In genomic region chr18:68781224-68781623, GRCh38 we compare ENCODE assay signal across 26 cellular contexts.
"Had no signal": no experiment of that assay in that cellular context is flagged by ENCODE, and none has a peak within 500 bp of the region (broad histone marks: within the 10 kb centered on the region; RNA-seq: fewer than 3 reads in every experiment).

No MANE protein-coding gene starts in this region.

- H3K9ac ChIP-seq: neural progenitor cell, parathyroid adenoma had no signal

- H3K4me1 ChIP-seq: neural progenitor cell, parathyroid adenoma, psoas muscle, right lobe of liver, sigmoid colon, stomach, thyroid gland, tibial nerve, upper lobe of left lung, vagina had no signal

- H3K27ac ChIP-seq: neural progenitor cell, ovary, parathyroid adenoma, psoas muscle, right lobe of liver, sigmoid colon, stomach, thoracic aorta, thyroid gland, tibial nerve, upper lobe of left lung, vagina had no signal

- ATAC-seq: naive thymus-derived CD8-positive, alpha-beta T cell; natural killer cell treated with Interleukin-12 subunit alpha and Interleukin-12 subunit beta and Interleukin-15 and Interleukin-18, amount 100 ng/mL, for 72 hours; psoas muscle; right cardiac atrium; right lobe of liver; stimulated activated effector memory CD8-positive, alpha-beta T cell treated with anti-CD3 and anti-CD28 coated beads, Interleukin-12 subunit alpha, Interleukin-12 subunit beta, amount 100 ng/mL, for 72 hours; stimulated activated naive B cell treated with anti-CD40 and anti-IgM and Interleukin-4, amounts not matched to agents 10 μg/mL and 1 μg/mL and 100 μg/mL, for 72 hours had no signal

- DNase-seq: naive thymus-derived CD8-positive, alpha-beta T cell; occipital lobe; ovary; posterior cingulate gyrus; psoas muscle; right lobe of liver; sigmoid colon; small intestine; stimulated activated CD4-positive, alpha-beta T cell treated with anti-CD3 and anti-CD28 coated beads, Interleukin-15, amount 100 ng/mL, for 24 hours; stimulated activated CD4-positive, alpha-beta T cell treated with anti-CD3 and anti-CD28 coated beads, Interleukin-2, amount 100 ng/mL, for 24 hours; stimulated activated CD4-positive, alpha-beta T cell treated with anti-CD3 and anti-CD28 coated beads, Interleukin-2, amount 100 ng/mL, for 48 hours; stimulated activated CD4-positive, alpha-beta T cell treated with anti-CD3 and anti-CD28 coated beads, Interleukin-4, amount 100 ng/mL, for 24 hours; stimulated activated naive B cell treated with anti-CD40 and anti-IgM and Interleukin-4, amounts not matched to agents 10 μg/mL and 1 μg/mL and 100 μg/mL, for 72 hours; stimulated activated naive CD4-positive, alpha-beta T cell treated with Interleukin-2 at 50 U/mL for 16 hours; stomach; thyroid gland; trophoblast cell; upper lobe of left lung had no signal

- H2AFZ ChIP-seq: neural progenitor cell, parathyroid adenoma had no signal

- H3K79me2 ChIP-seq: parathyroid adenoma had no signal

- H3K27me3 ChIP-seq: neural progenitor cell, ovary, right lobe of liver, sigmoid colon, stomach, thyroid gland, tibial nerve, upper lobe of left lung, vagina had no signal

- H3K9me3 ChIP-seq: ovary, psoas muscle, right lobe of liver, sigmoid colon, stomach, thoracic aorta, thyroid gland, tibial nerve, upper lobe of left lung, vagina had no signal

- H3K36me3 ChIP-seq: neural progenitor cell, ovary, right lobe of liver, sigmoid colon, stomach, thoracic aorta, thyroid gland, tibial nerve, upper lobe of left lung, vagina had no signal

- H3K4me2 ChIP-seq: neural progenitor cell had no signal

- H3K4me3 ChIP-seq: neural progenitor cell, ovary, psoas muscle, right lobe of liver, sigmoid colon, stomach, thoracic aorta, thyroid gland, tibial nerve, upper lobe of left lung, vagina had no signal
